ENCODE assay signal across 13 cellular contexts in the genomic region with DNA sequence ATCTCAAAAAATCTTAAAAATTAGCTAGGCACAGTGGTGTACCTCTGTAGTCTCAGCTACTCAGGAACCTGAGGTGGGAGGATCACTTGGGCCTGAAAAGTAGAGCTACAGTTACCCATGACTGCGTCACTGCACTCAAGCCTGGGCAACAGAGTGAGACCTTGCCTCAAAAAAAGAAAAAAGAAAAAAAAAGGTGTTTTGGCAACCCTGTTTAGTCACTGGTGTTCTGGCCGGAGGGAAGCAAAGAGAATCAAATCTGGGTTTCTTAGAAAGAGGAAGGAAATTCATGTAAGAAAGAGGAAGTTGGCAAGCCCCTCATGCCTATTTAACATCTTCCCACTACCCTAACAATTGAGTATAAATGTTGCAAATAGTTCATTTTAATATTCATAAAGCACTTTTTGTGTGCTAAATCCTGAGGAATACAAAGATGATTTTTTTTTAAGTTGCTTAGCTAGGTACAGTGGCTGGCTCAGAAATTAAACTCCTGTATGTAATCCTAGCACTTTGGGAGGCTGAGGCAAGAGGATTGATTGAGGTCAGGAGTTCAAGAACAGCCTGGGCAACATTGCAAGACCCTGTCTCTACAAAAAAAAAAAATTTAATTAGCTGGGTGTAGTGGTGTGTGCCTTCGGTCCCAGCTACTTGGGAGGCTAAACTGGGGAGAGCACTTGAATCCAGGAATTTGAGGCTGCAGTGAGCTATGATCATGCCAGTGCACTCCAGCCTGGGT. TPM values are rescaled to one million over a fixed set of nuclear protein-coding genes. Genes with fewer than 3 reads are reported as not detected.
DNase-seq lines count a peak whose midpoint lies in the region; ATAC-seq, FAIRE-seq and TF ChIP-seq lines count a peak whose summit lies in the region.
"Had no signal": no experiment of that assay in that cellular context is flagged by ENCODE, and none has a peak within 500 bp of the region (broad histone marks: within the 10 kb centered on the region; RNA-seq: fewer than 3 reads in every experiment).

No MANE protein-coding gene starts in this region.

- peaks cover 6 to 10% of the 10 kb centered on the region in 2 experiments; a peak in 3 of 4 replicates for H3K4me1 ChIP-seq in HCT116 (ENCODE audit: control insufficient read depth in 1 of 2, insufficient read depth in 2 of 2, low read length in 2 of 2)
- H3K4me1 ChIP-seq in OCI-LY7 (ENCODE audit: insufficient read depth, low read length, poor library complexity, severe bottlenecking) = peaks cover 12% of the 10 kb centered on the region
- no peaks in the 10 kb centered on the region for H3K4me1 ChIP-seq in osteoblast (ENCODE audit: insufficient read depth, low read length)

- POLR2A ChIA-PET in HCT116 (lab: Charles Lee) = interaction anchor here (0.6 kb wide), 1 partner anchor 561 kb away, joined by 3 read pairs; no protein-coding TSS in a partner anchor
- POLR2A ChIA-PET in OCI-LY7 (lab: Charles Lee) = interaction anchor here (0.5 to 1.0 kb wide), 2 partner anchors 8 to 1842 kb away, joined by 3 read pairs; no protein-coding TSS in a partner anchor

- in situ Hi-C loops in brain microvascular endothelial cell (cut with HindIII; ENCODE audit: low pct_ligation_motif_present, low sequenced_read_pairs) = no loop called here

- no peaks in the 10 kb centered on the region for H3K36me3 ChIP-seq in HCT116 (ENCODE audit: control insufficient read depth in 1 of 2, insufficient read depth in 2 of 2, low read length in 2 of 2)
- no peaks in the 10 kb centered on the region for H3K36me3 ChIP-seq in OCI-LY7 (ENCODE audit: insufficient read depth, low read length)
- no peaks in the 10 kb centered on the region for H3K36me3 ChIP-seq in osteoblast (ENCODE audit: insufficient read depth, low read length)
- no peaks in the 10 kb centered on the region for H3K36me3 ChIP-seq in brain microvascular endothelial cell (replicated peaks)
- H3K36me3 ChIP-seq: MG63, thoracic aorta had no signal

- H3K4me3 Mint-ChIP-seq in HFFc6 = no peak overlapping the region

- RAD21 ChIA-PET in HCT116 (lab: Charles Lee; ENCODE audit: low non-redundant PET in 1 of 2, low total read pairs in 2 of 2, uncharacterized antibody in 2 of 2, unreplicated experiment in 2 of 2) = no interaction called here

- FAIRE-seq in GM18507 (lab: Jason Lieb, UNC) = peak; percentile 91

- H3K4me2 ChIP-seq in HCT116 (ENCODE audit: low read length) = no peak overlapping the region
- H3K4me2 ChIP-seq in OCI-LY7 (ENCODE audit: low read length) = peak overlapping the region; percentile 6; the same call in 1 of the 2 replicates
- H3K4me2 ChIP-seq in osteoblast (ENCODE audit: insufficient read depth, low read length) = no peak overlapping the region

- H2AFZ ChIP-seq in HCT116 (ENCODE audit: low read depth, low read length, poor library complexity, severe bottlenecking) (no peak overlapping the region), OCI-LY7 (ENCODE audit: low read length) (no peak overlapping the region), osteoblast (ENCODE audit: low read length) (no peak overlapping the region)

- no peak overlapping the region for H3K4me3 ChIP-seq in HCT116 (replicated peaks in 1 of 2; ENCODE audit: low read depth in 1 of 2, low read length in 2 of 2)
- H3K4me3 ChIP-seq in OCI-LY7 (ENCODE audit: low read depth, low read length, poor library complexity, severe bottlenecking) = no peak overlapping the region
- H3K4me3 ChIP-seq in osteoblast (ENCODE audit: insufficient read depth, low read length) = no peak overlapping the region
- no peak overlapping the region for H3K4me3 ChIP-seq in brain microvascular endothelial cell (ENCODE audit: low read depth, low read length)
- H3K4me3 ChIP-seq: MG63, thoracic aorta had no signal

- TF ChIP-seq CTCF in HCT116 (IDR thresholded peaks at IDR 0.05 in 2 of 3, conservative IDR thresholded peaks at IDR 0.05 in 1 of 3; ENCODE audit: borderline replicate concordance in 1 of 3, insufficient read depth in 1 of 3, low read depth in 2 of 3, low read length in 2 of 3) = no peak
- no peak for TF ChIP-seq CTCF in OCI-LY7 (conservative IDR thresholded peaks at IDR 0.05; ENCODE audit: low read length)
- TF ChIP-seq CTCF in osteoblast (IDR thresholded peaks at IDR 0.05; ENCODE audit: extremely low read depth, low read depth, low read length) = no peak
- no peak for TF ChIP-seq CTCF in HFFc6 (IDR thresholded peaks at IDR 0.05)
- TF ChIP-seq CTCF in brain microvascular endothelial cell (IDR thresholded peaks at IDR 0.05; ENCODE audit: low read depth, low read length, missing control alignments) = no peak

- peak; percentile 28 for DNase-seq in GM18507 (ENCODE audit: extremely low spot score, insufficient read length, low read depth)
- DNase-seq in HCT116 (ENCODE audit: low read depth, low spot score) = no peak
- peak; percentile 75 for DNase-seq in OCI-LY7 (ENCODE audit: low spot score)
- peak; percentile 61 for DNase-seq in medulla oblongata (ENCODE audit: extremely low spot score)
- no peak for DNase-seq in osteoblast (ENCODE audit: insufficient read length, low spot score, missing footprints)
- no peak for DNase-seq in stimulated activated CD4-positive, alpha-beta T cell treated with anti-CD3 and anti-CD28 coated beads, Interleukin-4, amount 100 ng/mL, for 1 hour
- no peak for DNase-seq in HFFc6
- no peak for DNase-seq in brain microvascular endothelial cell
- DNase-seq: MG63 had no signal

- no peaks in the 10 kb centered on the region for H3K9me3 Mint-ChIP-seq in HFFc6

- CTCF ChIA-PET in HCT116 (lab: Charles Lee) = no interaction called here
- CTCF ChIA-PET in OCI-LY7 (lab: Charles Lee; ENCODE audit: unreplicated experiment) = no interaction called here

- H3K9me3 ChIP-seq in HCT116 (ENCODE audit: control insufficient read depth in 1 of 2, insufficient read depth in 1 of 2, low read depth in 1 of 2, low read length in 2 of 2) (no peaks in the 10 kb centered on the region), OCI-LY7 (ENCODE audit: low read length) (no peaks in the 10 kb centered on the region), osteoblast (ENCODE audit: low read depth, low read length) (no peaks in the 10 kb centered on the region)
- H3K9me3 ChIP-seq: MG63, thoracic aorta had no signal

- H3K27me3 Mint-ChIP-seq in HFFc6 (ENCODE audit: insufficient read depth) = peaks cover 8% of the 10 kb centered on the region

- H3K9me2 ChIP-seq in HCT116 (ENCODE audit: insufficient read depth) = no peaks in the 10 kb centered on the region
- no peaks in the 10 kb centered on the region for H3K9me2 ChIP-seq in OCI-LY7 (ENCODE audit: insufficient read depth, low read length)

- no peak overlapping the region for H3K27ac ChIP-seq in HCT116 (ENCODE audit: low read depth, low read length)
- no peak overlapping the region for H3K27ac ChIP-seq in OCI-LY7 (ENCODE audit: low read depth, low read length, poor library complexity, severe bottlenecking)
- H3K27ac ChIP-seq in osteoblast (ENCODE audit: low read depth, low read length) = no peak overlapping the region
- H3K27ac ChIP-seq in brain microvascular endothelial cell = no peak overlapping the region
- H3K27ac ChIP-seq: thoracic aorta had no signal

- no peak for ATAC-seq in HCT116

- intact Hi-C loops in HCT116 (cut with micrococcal nuclease) (no loop called here), OCI-LY7 (cut with micrococcal nuclease; ENCODE audit: unreplicated experiment) (loop anchor here (10.0 kb wide), 2 partner anchors 64 to 264 kb away; no protein-coding TSS in a partner anchor)

- H3K27me3 ChIP-seq in HCT116 (ENCODE audit: insufficient read depth, low read length) (no peaks in the 10 kb centered on the region), osteoblast (ENCODE audit: insufficient read depth, low read length) (no peaks in the 10 kb centered on the region), brain microvascular endothelial cell (replicated peaks) (no peaks in the 10 kb centered on the region)
- H3K27me3 ChIP-seq: MG63 had no signal

- H4K20me1 ChIP-seq in HCT116 (ENCODE audit: insufficient read depth) (no peaks in the 10 kb centered on the region), OCI-LY7 (ENCODE audit: insufficient read depth, low read length) (no peaks in the 10 kb centered on the region), osteoblast (ENCODE audit: insufficient read depth, low read length) (no peaks in the 10 kb centered on the region)

- no peaks in the 10 kb centered on the region for H3K36me3 Mint-ChIP-seq in HFFc6 (ENCODE audit: low read depth)

- TF ChIP-seq RAD21 in HCT116 (IDR thresholded peaks at IDR 0.05; ENCODE audit: low read depth) = no peak

- H3K4me1 Mint-ChIP-seq in HFFc6 (ENCODE audit: low read depth) = peaks cover under 1% of the 10 kb centered on the region; the same call in 1 of the 2 replicates

- no peak overlapping the region for H3K9ac ChIP-seq in HCT116 (ENCODE audit: low read length)

- H3K27ac Mint-ChIP-seq in HFFc6 = no peak overlapping the region

- no peaks in the 10 kb centered on the region for H3K79me2 ChIP-seq in HCT116 (ENCODE audit: insufficient read depth, low read length)
- H3K79me2 ChIP-seq in OCI-LY7 (ENCODE audit: insufficient read depth, low read depth, low read length) = no peaks in the 10 kb centered on the region
- H3K79me2 ChIP-seq in osteoblast (ENCODE audit: insufficient read depth, low read length) = no peaks in the 10 kb centered on the region

- no TSS peak for BruUV-seq in HCT116 (replicated peaks; lab: Mats Ljungman, UMichigan)
- BruUV-seq in OCI-LY7 (replicated peaks; lab: Mats Ljungman, UMichigan) = no TSS peak

- no peak for TF ChIP-seq POLR2A in HCT116 (IDR thresholded peaks at IDR 0.05; ENCODE audit: borderline replicate concordance, extremely low read depth, insufficient read depth, insufficient read length)

TF ChIP-seq in HCT116, 20 proteins besides CTCF, POLR2A, EP300 and RAD21:
- TF ChIP-seq YY1 (IDR thresholded peaks at IDR 0.05; ENCODE audit: extremely low read depth, insufficient replicate concordance, low read depth, low read length) = no peak
- 0 out of 2 replicates have a peak, but pooled peaks have one; percentile 8 for TF ChIP-seq ELF1 (IDR thresholded peaks at IDR 0.05; ENCODE audit: borderline replicate concordance, low read depth)
- TF ChIP-seq JUND (IDR thresholded peaks at IDR 0.05) = no peak
- TF ChIP-seq ZFX (IDR thresholded peaks at IDR 0.05) = no peak
- TF ChIP-seq FOSL1 (IDR thresholded peaks at IDR 0.05; ENCODE audit: low read depth) = no peak
- TF ChIP-seq, protein P1, sequence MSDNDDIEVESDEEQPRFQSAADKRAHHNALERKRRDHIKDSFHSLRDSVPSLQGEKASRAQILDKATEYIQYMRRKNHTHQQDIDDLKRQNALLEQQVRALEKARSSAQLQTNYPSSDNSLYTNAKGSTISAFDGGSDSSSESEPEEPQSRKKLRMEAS (IDR thresholded peaks at IDR 0.05) = no peak

RNA-seq across cellular contexts. Expression of a gene that starts 6.5 kb away (rescaled TPM):
- total RNA-seq in HCT116 (2021; ENCODE audit: unreplicated experiment) = 67.0 TPM
- 35.6 and 36.1 TPM in 2 replicates for polyA plus RNA-seq in HCT116 (2012)
- total RNA-seq in OCI-LY7 (2014; rRNA removed; shearing (Covaris generic)) = 13.7 and 16.9 TPM in 2 replicates
- total RNA-seq in OCI-LY7 (2022) = 28.0 and 28.8 TPM in 2 replicates
- 99.5 and 116 TPM in 2 replicates for total RNA-seq in osteoblast
- total RNA-seq in HFFc6 (2021; fragmentation: NEBNext Ultra II Directional; extraction: Animal tissue kit (Norgen Biotek cat#: 25700)) = 10 to 100 TPM; 46.7 to 57.3 (median 51.7) TPM

RNA-seq across cellular contexts. Expression of a gene that starts 23.9 kb away (rescaled TPM):
- total RNA-seq in HCT116 (2021; ENCODE audit: unreplicated experiment) (not detected), OCI-LY7 (2022) (not detected in 2 replicates), osteoblast (not detected in 2 replicates)
- polyA plus RNA-seq in HCT116 (2012) = not detected in 2 replicates
- not detected in 2 replicates for total RNA-seq in OCI-LY7 (2014; rRNA removed; shearing (Covaris generic))
- total RNA-seq in HFFc6 (2021; fragmentation: NEBNext Ultra II Directional; extraction: Animal tissue kit (Norgen Biotek cat#: 25700)) = not detected
- total RNA-seq: activated CD8-positive, alpha-beta memory T cell treated with anti-CD3 and anti-CD28 coated beads for 36 hours; fibroblast of lung; posterior vena cava; thoracic aorta had no signal
- polyA plus RNA-seq: fibroblast of lung had no signal

Comparison
In these comparisons a context has a peak if more than half of its experiments do, and no peak if none do; other contexts are left out.
1. DNase-seq: peak in GM18507 (single experiment), OCI-LY7 (single experiment) and medulla oblongata (single experiment); none in HCT116 (single experiment), osteoblast (single experiment), stimulated activated CD4-positive, alpha-beta T cell treated with anti-CD3 and anti-CD28 coated beads, Interleukin-4, amount 100 ng/mL, for 1 hour (single experiment), HFFc6 (single experiment) and brain microvascular endothelial cell (single experiment).